Comparison of ENCODE assay signal across 29 cellular contexts in genomic region chr2:51291762-51292370, GRCh38.
"Had no signal": no experiment of that assay in that cellular context is flagged by ENCODE, and none has a peak within 500 bp of the region (broad histone marks: within the 10 kb centered on the region; RNA-seq: fewer than 3 reads in every experiment).

No MANE protein-coding gene starts in this region.

- DNase-seq: colonic mucosa; effector CD8-positive, alpha-beta T cell; foreskin keratinocyte; heart left ventricle; immature natural killer cell; natural killer cell; right lobe of liver; small intestine; stimulated activated CD4-positive, alpha-beta T cell treated with anti-CD3 and anti-CD28 coated beads, Interleukin-12 subunit alpha, Interleukin-12 subunit beta, amount 100 ng/mL, for 4 hours; stimulated activated CD4-positive, alpha-beta T cell treated with anti-CD3 and anti-CD28 coated beads, Interleukin-1b, Interleukin-23, amount 100 ng/mL, for 48 hours; stimulated activated CD4-positive, alpha-beta T cell treated with anti-CD3 and anti-CD28 coated beads, Interleukin-4, amount 100 ng/mL, for 24 hours; stimulated activated naive CD4-positive, alpha-beta T cell treated with Interleukin-2 at 50 U/mL for 16 hours; stomach; thyroid gland; trophoblast cell had no signal

- H3K79me2 ChIP-seq: hepatocyte, parathyroid adenoma had no signal

- H3K27ac Mint-ChIP-seq: dendritic cell treated with granulocyte-macrophage colony-stimulating factor and Interleukin-4, amounts not matched to agents 40 ng/mL and 50 ng/mL, for 4 days; immature natural killer cell; memory B cell; natural killer cell; progenitor cell of endocrine pancreas; stimulated activated effector memory CD8-positive, alpha-beta T cell treated with anti-CD3 and anti-CD28 coated beads, Interleukin-12 subunit alpha, Interleukin-12 subunit beta, amount 100 ng/mL, for 72 hours had no signal

- H3K27ac ChIP-seq: colonic mucosa, esophagus muscularis mucosa, foreskin keratinocyte, gastroesophageal sphincter, heart left ventricle, hepatocyte, neutrophil, parathyroid adenoma, right lobe of liver, stomach, thyroid gland, vagina had no signal

- H3K36me3 Mint-ChIP-seq: immature natural killer cell; memory B cell; natural killer cell; stimulated activated effector memory CD8-positive, alpha-beta T cell treated with anti-CD3 and anti-CD28 coated beads, Interleukin-12 subunit alpha, Interleukin-12 subunit beta, amount 100 ng/mL, for 72 hours had no signal

- H3K27me3 ChIP-seq: colonic mucosa, esophagus muscularis mucosa, foreskin keratinocyte, gastroesophageal sphincter, heart left ventricle, hepatocyte, neutrophil, right lobe of liver, stomach, thyroid gland, vagina had no signal

- ATAC-seq: foreskin keratinocyte; gastroesophageal sphincter; heart left ventricle; left lobe of liver; natural killer cell; right lobe of liver; stimulated activated effector memory CD8-positive, alpha-beta T cell treated with anti-CD3 and anti-CD28 coated beads, Interleukin-12 subunit alpha, Interleukin-12 subunit beta, amount 100 ng/mL, for 72 hours had no signal

- H3K4me1 ChIP-seq: colonic mucosa, esophagus muscularis mucosa, foreskin keratinocyte, gastroesophageal sphincter, heart left ventricle, parathyroid adenoma, stomach, thyroid gland, vagina had no signal

- H3K36me3 ChIP-seq: colonic mucosa, esophagus muscularis mucosa, gastroesophageal sphincter, heart left ventricle, neutrophil, right lobe of liver, stomach, thyroid gland, vagina had no signal

- H3K4me3 ChIP-seq: colonic mucosa, esophagus muscularis mucosa, gastroesophageal sphincter, heart left ventricle, hepatocyte, lung, right lobe of liver, stomach, thyroid gland, vagina had no signal

- H3K4me2 ChIP-seq: hepatocyte had no signal

- H3K27me3 Mint-ChIP-seq: dendritic cell treated with granulocyte-macrophage colony-stimulating factor and Interleukin-4, amounts not matched to agents 40 ng/mL and 50 ng/mL, for 4 days; memory B cell; progenitor cell of endocrine pancreas had no signal

- H3K9me3 ChIP-seq: colonic mucosa, esophagus muscularis mucosa, gastroesophageal sphincter, heart left ventricle, neutrophil, right lobe of liver, stomach, thyroid gland, vagina had no signal

- H3K4me3 Mint-ChIP-seq: dendritic cell treated with granulocyte-macrophage colony-stimulating factor and Interleukin-4, amounts not matched to agents 40 ng/mL and 50 ng/mL, for 4 days; immature natural killer cell; memory B cell; natural killer cell; stimulated activated effector memory CD8-positive, alpha-beta T cell treated with anti-CD3 and anti-CD28 coated beads, Interleukin-12 subunit alpha, Interleukin-12 subunit beta, amount 100 ng/mL, for 72 hours had no signal

- H3K4me1 Mint-ChIP-seq: immature natural killer cell; memory B cell; natural killer cell; stimulated activated effector memory CD8-positive, alpha-beta T cell treated with anti-CD3 and anti-CD28 coated beads, Interleukin-12 subunit alpha, Interleukin-12 subunit beta, amount 100 ng/mL, for 72 hours had no signal

- FAIRE-seq: endothelial cell of umbilical vein, keratinocyte, small intestine had no signal

- H2AFZ ChIP-seq: hepatocyte, parathyroid adenoma had no signal

- H3K9ac ChIP-seq: parathyroid adenoma had no signal
